1 cellular context compared by ENCODE assay signal in genomic region chr10:122850705-122851640, GRCh38.
TF ChIP-seq lines count a peak whose summit lies in the region.

No MANE protein-coding gene starts in this region.

TF ChIP-seq in HEK293, 187 proteins besides CTCF, POLR2A, EP300 and RAD21 (continued from another document):
- TF ChIP-seq ZNF623 (tag by site-specific recombination; IDR thresholded peaks at IDR 0.05), result no peak
- TF ChIP-seq GLIS1 (tag by site-specific recombination; IDR thresholded peaks at IDR 0.05), result peak; percentile 44
- peak; percentile 37; the same call in 1 of the 2 replicates for TF ChIP-seq ZNF600 (tag by site-specific recombination; IDR thresholded peaks at IDR 0.05)
- TF ChIP-seq REST (tag by site-specific recombination; IDR thresholded peaks at IDR 0.05), result no peak
- TF ChIP-seq SP3 (tag by site-specific recombination; IDR thresholded peaks at IDR 0.05), result no peak
